1 cellular context compared by ENCODE assay signal in genomic region chr2:11743846-11744553, GRCh38.
TF ChIP-seq lines count a peak whose summit lies in the region.

No MANE protein-coding gene starts in this region.

TF ChIP-seq in SK-N-SH treated with all-trans-retinoic acid at 6 μM for 48 hours, 23 proteins besides CTCF, POLR2A, EP300 and RAD21 (continued from another document):
- TF ChIP-seq PATZ1 (CRISPR knock-in tag; IDR thresholded peaks at IDR 0.05; ENCODE audit: borderline replicate concordance) (0 out of 2 replicates have a peak, but pooled peaks have one; percentile 68), ZC3H10 (CRISPR knock-in tag; IDR thresholded peaks at IDR 0.05) (no peak), OSR1 (CRISPR knock-in tag; IDR thresholded peaks at IDR 0.05) (no peak), ISL1 (CRISPR knock-in tag; IDR thresholded peaks at IDR 0.05) (peak; percentile 70; the same call in 1 of the 2 replicates)
